ENCODE assay signal across 9 cellular contexts in genomic region chr6:157272866-157273755, GRCh38. TPM values are rescaled to one million over a fixed set of nuclear protein-coding genes. Genes with fewer than 3 reads are reported as not detected.
A peak's percentile ranks its signal among the peaks of the same experiment; 100 is the strongest.
DNase-seq lines count a peak whose midpoint lies in the region; ATAC-seq, FAIRE-seq and TF ChIP-seq lines count a peak whose summit lies in the region.
"Had no signal": no experiment of that assay in that cellular context is flagged by ENCODE, and none has a peak within 500 bp of the region (broad histone marks: within the 10 kb centered on the region; RNA-seq: fewer than 3 reads in every experiment).

No MANE protein-coding gene starts in this region.

- peaks cover 45% of the 10 kb centered on the region for H3K27me3 Mint-ChIP-seq in activated CD8-positive, alpha-beta memory T cell treated with anti-CD3 and anti-CD28 coated beads, Interleukin-2, amount 10 ng/mL, durations not matched to agents 7 days and 5 days

- H3K27ac ChIP-seq in dorsolateral prefrontal cortex (peak overlapping the region in 50 of 59 donors; percentile 11 to 97 (median 86)), suprapubic skin (peak overlapping the region; percentile 91)

- peak; percentile 62 for DNase-seq in activated CD8-positive, alpha-beta memory T cell treated with anti-CD3 and anti-CD28 coated beads for 24 hours
- no peak for DNase-seq in activated CD8-positive, alpha-beta memory T cell treated with anti-CD3 and anti-CD28 coated beads, Interleukin-2, amount 10 ng/mL, durations not matched to agents 7 days and 5 days
- DNase-seq in T follicular helper cell (ENCODE audit: low read depth) = peak; percentile 17
- DNase-seq in dorsolateral prefrontal cortex = no peak
- DNase-seq in suprapubic skin (ENCODE audit: low spot score in 2 of 2) = no peak
- DNase-seq in SW 1271 (lab: John Stamatoyannopoulos, UW) = no peak
- no peak for DNase-seq in D721Med (ENCODE audit: insufficient read length, low spot score)
- DNase-seq: DMS 273 treated with DMSO at 0.1 percent for 48 hours had no signal

- no peaks in the 10 kb centered on the region for H3K27me3 ChIP-seq in dorsolateral prefrontal cortex
- H3K27me3 ChIP-seq in suprapubic skin = no peaks in the 10 kb centered on the region

- H3K9me3 Mint-ChIP-seq in activated CD8-positive, alpha-beta memory T cell treated with anti-CD3 and anti-CD28 coated beads, Interleukin-2, amount 10 ng/mL, durations not matched to agents 7 days and 5 days (ENCODE audit: low read depth) = peaks cover 8% of the 10 kb centered on the region

- TF ChIP-seq CTCF in dorsolateral prefrontal cortex (IDR thresholded peaks at IDR 0.05 in 54 of 56, conservative IDR thresholded peaks at IDR 0.05 in 2 of 56; ENCODE audit: low read depth in 1 of 56, partially characterized antibody in 56 of 56) (no peak), suprapubic skin (IDR thresholded peaks at IDR 0.05) (no peak), D721Med (IDR thresholded peaks at IDR 0.05; ENCODE audit: insufficient read depth, missing control alignments) (no peak)

- no peak for ATAC-seq in activated CD8-positive, alpha-beta memory T cell treated with anti-CD3 and anti-CD28 coated beads, Interleukin-2, amount 10 ng/mL, durations not matched to agents 7 days and 5 days
- no peak for ATAC-seq in HG03378 (IDR thresholded peaks at IDR 0.05; ENCODE audit: unreplicated experiment)

- H3K36me3 ChIP-seq in suprapubic skin = no peaks in the 10 kb centered on the region

- H3K4me3 ChIP-seq in dorsolateral prefrontal cortex (peak overlapping the region in 17 of 59 donors; percentile 68 to 88 (median 74)), suprapubic skin (no peak overlapping the region)

- H3K4me3 Mint-ChIP-seq in activated CD8-positive, alpha-beta memory T cell treated with anti-CD3 and anti-CD28 coated beads, Interleukin-2, amount 10 ng/mL, durations not matched to agents 7 days and 5 days = no peak overlapping the region

- CTCF ChIA-PET in activated CD8-positive, alpha-beta memory T cell treated with anti-CD3 and anti-CD28 coated beads, Interleukin-2, amount 10 ng/mL, durations not matched to agents 7 days and 5 days (lab: Charles Lee) = interaction anchor here (0.8 to 2.6 kb wide), 8 partner anchors 9 to 799 kb away, joined by 3 to 13 read pairs (median 6); no protein-coding TSS in a partner anchor

- H3K9me3 ChIP-seq in suprapubic skin = no peaks in the 10 kb centered on the region

- H3K36me3 Mint-ChIP-seq in activated CD8-positive, alpha-beta memory T cell treated with anti-CD3 and anti-CD28 coated beads, Interleukin-2, amount 10 ng/mL, durations not matched to agents 7 days and 5 days = peaks cover 7% of the 10 kb centered on the region

- TF ChIP-seq EP300 in suprapubic skin (IDR thresholded peaks at IDR 0.05) = no peak

- no peak for TF ChIP-seq POLR2A in suprapubic skin (IDR thresholded peaks at IDR 0.05)

- WGBS in suprapubic skin = 55% methylated on average over 19 of the region's 19 CpGs

- H3K4me1 Mint-ChIP-seq in activated CD8-positive, alpha-beta memory T cell treated with anti-CD3 and anti-CD28 coated beads, Interleukin-2, amount 10 ng/mL, durations not matched to agents 7 days and 5 days = peaks cover 9% of the 10 kb centered on the region

- intact Hi-C loops in dorsolateral prefrontal cortex (cut with DNase I) = loop anchor here (5.0 to 10.0 kb wide), 2 partner anchors 36 to 588 kb away; no protein-coding TSS in a partner anchor

- H3K27ac Mint-ChIP-seq in activated CD8-positive, alpha-beta memory T cell treated with anti-CD3 and anti-CD28 coated beads, Interleukin-2, amount 10 ng/mL, durations not matched to agents 7 days and 5 days = no peak overlapping the region

- no peak for FAIRE-seq in D721Med (lab: Jason Lieb, UNC)

- peaks cover 42% of the 10 kb centered on the region for H3K4me1 ChIP-seq in suprapubic skin

RNA-seq across cellular contexts. Expression of gene TMEM242, which starts 50.2 kb away (rescaled TPM):
- 10 to 100 TPM; 10.3 to 14.1 TPM for total RNA-seq in activated CD8-positive, alpha-beta memory T cell treated with anti-CD3 and anti-CD28 coated beads, Interleukin-2, amount 10 ng/mL, durations not matched to agents 7 days and 5 days
- total RNA-seq in dorsolateral prefrontal cortex (10 to 100 TPM; 10.7 to 28.5 (median 20.7) TPM), suprapubic skin (1 to 10 TPM; 3.9 to 5.7 (median 4.6) TPM)

Comparison
In these comparisons a context has a peak if more than half of its experiments do, and no peak if none do; other contexts are left out.
1. DNase-seq: peak in activated CD8-positive, alpha-beta memory T cell treated with anti-CD3 and anti-CD28 coated beads for 24 hours (single experiment) and T follicular helper cell (single experiment); none in activated CD8-positive, alpha-beta memory T cell treated with anti-CD3 and anti-CD28 coated beads, Interleukin-2, amount 10 ng/mL, durations not matched to agents 7 days and 5 days (single experiment), dorsolateral prefrontal cortex (0 of 10), suprapubic skin (0 of 2), SW 1271 (0 of 2) and D721Med (single experiment).